In the genomic region with DNA sequence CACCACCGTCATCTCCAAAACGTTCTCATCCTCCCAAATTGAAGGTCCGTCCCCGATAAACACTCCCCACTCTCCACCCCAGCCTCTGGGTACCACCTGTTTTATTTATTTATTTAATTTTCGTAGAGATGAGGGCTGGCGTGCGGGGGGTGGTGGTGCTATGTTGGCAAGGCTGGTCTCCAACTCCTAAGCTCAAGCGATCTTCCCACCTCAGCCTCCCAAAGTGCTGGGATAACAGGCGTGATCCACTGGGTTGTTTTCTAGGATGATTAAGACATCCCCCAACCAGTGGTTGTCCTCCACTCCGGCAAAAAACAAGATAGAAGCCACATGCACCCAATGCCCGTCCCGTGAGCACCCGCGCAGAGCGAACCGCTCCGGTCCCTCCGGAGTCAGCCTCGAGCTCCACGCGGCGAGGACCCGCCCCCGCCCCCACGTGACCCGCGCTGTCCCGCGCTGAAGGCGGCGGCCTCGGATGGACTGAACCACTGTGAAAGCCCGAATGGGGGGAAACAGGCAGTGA, we compare ENCODE assay signal across 7 cellular contexts. TPM values are rescaled to one million over a fixed set of nuclear protein-coding genes. Genes with fewer than 3 reads are reported as not detected.
DNase-seq lines count a peak whose midpoint lies in the region; ATAC-seq, FAIRE-seq and TF ChIP-seq lines count a peak whose summit lies in the region.

No MANE protein-coding gene starts in this region.

- peak overlapping the region; percentile 96 for H3K27ac ChIP-seq in H9 (ENCODE audit: insufficient read length, low read depth, low read length)
- peak overlapping the region; percentile 100 for H3K27ac ChIP-seq in skeletal muscle tissue (ENCODE audit: low read depth, low read length)

- peak overlapping the region; percentile 99 for H2BK5ac ChIP-seq in H9 (ENCODE audit: insufficient read length, low read length)

- no peaks in the 10 kb centered on the region for H3K27me3 Mint-ChIP-seq in H9 (ENCODE audit: low read depth)
- H3K27me3 Mint-ChIP-seq in T-helper 17 cell, result no peaks in the 10 kb centered on the region

- peak overlapping the region; percentile 98 for H4K5ac ChIP-seq in H9 (ENCODE audit: insufficient read length, low read depth, low read length)

- H3K23ac ChIP-seq in H9 (ENCODE audit: insufficient read length, low read depth, low read length), result no peak overlapping the region

- H3K27ac Mint-ChIP-seq in H9, result peak overlapping the region; percentile 100
- peak overlapping the region; percentile 100 for H3K27ac Mint-ChIP-seq in T-helper 17 cell

- H3K9ac ChIP-seq in H9 (ENCODE audit: extremely low read depth, insufficient read length, low read length), result peak overlapping the region; percentile 98
- peak overlapping the region; percentile 98 for H3K9ac ChIP-seq in iPS-15b (ENCODE audit: low read depth, low read length)
- H3K9ac ChIP-seq in skeletal muscle tissue (ENCODE audit: low read depth in 1 of 3, low read length in 3 of 3), result peak overlapping the region; percentile 99 to 100 (median 100)

- H2AK5ac ChIP-seq in H9 (ENCODE audit: insufficient read length, low read length), result no peak overlapping the region

- H3K36me3 Mint-ChIP-seq in H9 (ENCODE audit: insufficient read depth in 1 of 3, low read depth in 3 of 3), result peaks cover 18 to 49% (median 29%) of the 10 kb centered on the region in 3 experiments
- H3K36me3 Mint-ChIP-seq in T-helper 17 cell (ENCODE audit: low read depth), result peaks cover 2% of the 10 kb centered on the region

- WGBS in H9 (ENCODE audit: extremely low coverage, insufficient read length, low lambda C conversion rate), result no CpG with 5 or more reads among the region's 33 CpGs

- no peak overlapping the region for H2BK12ac ChIP-seq in H9 (ENCODE audit: insufficient read length, low read depth, low read length)

- TF ChIP-seq CTCF in H9 (conservative IDR thresholded peaks at IDR 0.05), result no peak

- no peak overlapping the region for H4K8ac ChIP-seq in H9 (replicated peaks; ENCODE audit: insufficient read length, low read depth, low read length)

- H2BK20ac ChIP-seq in H9 (ENCODE audit: low read depth, low read length, poor library complexity, severe bottlenecking), result no peak overlapping the region

- H3K14ac ChIP-seq in H9 (ENCODE audit: insufficient read depth, low read length), result peak overlapping the region; percentile 99

- H3K9me3 ChIP-seq in H9 (ENCODE audit: control insufficient read depth, low read depth, low read length) (no peaks in the 10 kb centered on the region), MG63 (no peaks in the 10 kb centered on the region), T-helper 17 cell (ENCODE audit: control insufficient read depth, low read length, poor library complexity, severe bottlenecking) (no peaks in the 10 kb centered on the region), iPS-15b (ENCODE audit: control insufficient read depth, insufficient read depth, low read length) (no peaks in the 10 kb centered on the region), skeletal muscle tissue (ENCODE audit: control insufficient read depth in 3 of 3, low read length in 3 of 3) (no peaks in the 10 kb centered on the region)

- peak; percentile 73 for ATAC-seq in T-helper 17 cell

- peaks cover 46% of the 10 kb centered on the region for H3K36me3 ChIP-seq in MG63
- peaks cover 14% of the 10 kb centered on the region for H3K36me3 ChIP-seq in iPS-15b (ENCODE audit: control insufficient read depth, insufficient read depth, low read length)
- peaks cover 3% of the 10 kb centered on the region in 3 donors for H3K36me3 ChIP-seq in skeletal muscle tissue (ENCODE audit: control insufficient read depth in 3 of 3, insufficient read depth in 3 of 3, low read length in 3 of 3)

- H2BK15ac ChIP-seq in H9 (ENCODE audit: low read depth, low read length), result no peak overlapping the region

- peaks cover 3% of the 10 kb centered on the region for H3K23me2 ChIP-seq in H9 (ENCODE audit: insufficient read length, low read depth, low read length, poor library complexity, severe bottlenecking)

- H3K56ac ChIP-seq in H9 (ENCODE audit: insufficient read length, low read depth, low read length), result peak overlapping the region; percentile 99

- no peaks in the 10 kb centered on the region for H3K27me3 ChIP-seq in H9 (ENCODE audit: insufficient read depth, low read length)
- no peaks in the 10 kb centered on the region for H3K27me3 ChIP-seq in MG63
- no peaks in the 10 kb centered on the region for H3K27me3 ChIP-seq in iPS-15b (ENCODE audit: control insufficient read depth, insufficient read depth, low read length)
- H3K27me3 ChIP-seq in skeletal muscle tissue (ENCODE audit: control insufficient read depth in 3 of 3, insufficient read depth in 3 of 3, low read length in 3 of 3), result no peaks in the 10 kb centered on the region

- H3K4me1 ChIP-seq in H9 (ENCODE audit: insufficient read depth, low read length) (no peaks in the 10 kb centered on the region), iPS-15b (ENCODE audit: control insufficient read depth, insufficient read depth, low read length) (peaks cover 2% of the 10 kb centered on the region), skeletal muscle tissue (ENCODE audit: control insufficient read depth in 3 of 3, insufficient read depth in 3 of 3, low read length in 3 of 3) (peaks cover 26 to 33% (median 28%) of the 10 kb centered on the region in 3 donors)

- peak overlapping the region; percentile 61 for H3K4me2 ChIP-seq in H9 (ENCODE audit: insufficient read depth, insufficient read length, low read length)

- peak; percentile 88 for DNase-seq in GM12891 (ENCODE audit: insufficient read length, low spot score)
- peak; percentile 88 for DNase-seq in H9
- DNase-seq in MG63, result peak; percentile 88
- DNase-seq in T-helper 17 cell, result peak; percentile 76 to 87 (median 86)
- peak; percentile 96 for DNase-seq in astrocyte of the hippocampus (ENCODE audit: low read depth, low spot score)

- no peaks in the 10 kb centered on the region for H4K20me1 ChIP-seq in H9 (ENCODE audit: control insufficient read depth, insufficient read depth, insufficient read length)

- H3K9me3 Mint-ChIP-seq in H9, result no peaks in the 10 kb centered on the region; a peak in 1 of 5 replicates

- peak overlapping the region; percentile 93 for H3K4me3 ChIP-seq in MG63
- H3K4me3 ChIP-seq in iPS-15b (ENCODE audit: low read depth, low read length), result peak overlapping the region; percentile 83
- peak overlapping the region; percentile 89 to 93 (median 91) for H3K4me3 ChIP-seq in skeletal muscle tissue (ENCODE audit: low read length in 3 of 3)

- TF ChIP-seq POLR2A in GM12891 (IDR thresholded peaks at IDR 0.05; ENCODE audit: low read depth, low read length), result peak; percentile 86

- peak; percentile 75 for FAIRE-seq in GM12891 (lab: Jason Lieb, UNC)

- no peaks in the 10 kb centered on the region for H3K79me1 ChIP-seq in H9 (ENCODE audit: insufficient read depth, low read depth, low read length, poor library complexity, severe bottlenecking)

- H3K18ac ChIP-seq in H9 (ENCODE audit: insufficient read length, low read depth, low read length), result peak overlapping the region; percentile 99

- H3K4ac ChIP-seq in H9 (ENCODE audit: low read depth, low read length), result peak overlapping the region; percentile 76; the same call in 1 of the 2 replicates

- H2AFZ ChIP-seq in H9 (ENCODE audit: low read length), result peak overlapping the region; percentile 98

- peak overlapping the region; percentile 100 for H2BK120ac ChIP-seq in H9 (ENCODE audit: low read depth, low read length, poor library complexity, severe bottlenecking)

- H3T11ph ChIP-seq in H9 (ENCODE audit: low read length), result peak overlapping the region; percentile 100

- H3K4me3 Mint-ChIP-seq in H9 (peak overlapping the region; percentile 86 to 93), T-helper 17 cell (peak overlapping the region; percentile 95)

- peak overlapping the region; percentile 77 for H4K91ac ChIP-seq in H9 (ENCODE audit: insufficient read length, low read depth, low read length)

- peaks cover 8 to 14% of the 10 kb centered on the region in 2 experiments for H3K4me1 Mint-ChIP-seq in H9
- H3K4me1 Mint-ChIP-seq in T-helper 17 cell, result peaks cover 15% of the 10 kb centered on the region

- H3K79me2 ChIP-seq in H9 (ENCODE audit: insufficient read depth, low read length), result peaks cover 36% of the 10 kb centered on the region

TF ChIP-seq in GM12891, 5 proteins besides CTCF, POLR2A, EP300 and RAD21:
- TF ChIP-seq TAF1 (IDR thresholded peaks at IDR 0.05; ENCODE audit: low read depth, low read length), result peak; percentile 49; the same call in 1 of the 2 replicates
- peak; percentile 59; the same call in 1 of the 2 replicates for TF ChIP-seq POU2F2 (IDR thresholded peaks at IDR 0.05; ENCODE audit: low read depth, low read length)
- TF ChIP-seq SPI1 (IDR thresholded peaks at IDR 0.05; ENCODE audit: low read depth, low read length), result no peak
- no peak for TF ChIP-seq PAX5 (IDR thresholded peaks at IDR 0.05; ENCODE audit: insufficient read depth, low read length, severe bottlenecking)
- TF ChIP-seq POLR2AphosphoS5 (IDR thresholded peaks at IDR 0.05; ENCODE audit: low read depth, low read length), result peak; percentile 87

RNA-seq across cellular contexts. Expression of a gene that starts 0.9 kb away (rescaled TPM):
- polyA plus RNA-seq in GM12891 (2012; ENCODE audit: low read depth, missing spikeins), result 131 TPM
- total RNA-seq in H9 (2021) (337 and 343 TPM in 2 replicates), T-helper 17 cell (100 to 1,000 TPM; 139 to 176 TPM), skeletal muscle tissue (120 TPM)
- 270 and 299 TPM in 2 replicates for total RNA-seq in MG63 (2014; rRNA removed; shearing (Covaris generic); ENCODE audit: low replicate concordance)

RNA-seq across cellular contexts. Expression of a gene that starts 39.5 kb away (rescaled TPM):
- 89.1 TPM for polyA plus RNA-seq in GM12891 (2012; ENCODE audit: low read depth, missing spikeins)
- 40.6 and 45.6 TPM in 2 replicates for total RNA-seq in H9 (2021)
- total RNA-seq in MG63 (2014; rRNA removed; shearing (Covaris generic); ENCODE audit: low replicate concordance), result 14.3 and 26.8 TPM in 2 replicates
- total RNA-seq in T-helper 17 cell, result 1 to 10 TPM; 8.6 to 9.3 TPM
- 12.5 TPM for total RNA-seq in skeletal muscle tissue

RNA-seq across cellular contexts. Expression of a gene that starts 49.7 kb away (rescaled TPM):
- polyA plus RNA-seq in GM12891 (2012; ENCODE audit: low read depth, missing spikeins), result 6.4 TPM
- 18.4 and 19.3 TPM in 2 replicates for total RNA-seq in H9 (2021)
- total RNA-seq in MG63 (2014; rRNA removed; shearing (Covaris generic); ENCODE audit: low replicate concordance), result 6.2 and 25.5 TPM in 2 replicates
- total RNA-seq in T-helper 17 cell, result 10 to 100 TPM; 18.7 to 19.5 TPM
- total RNA-seq in skeletal muscle tissue, result 1.0 TPM

Comparison
In these comparisons a context has a peak if more than half of its experiments do, and no peak if none do; other contexts are left out.
1. Peak in every context shown above with its lines: DNase-seq, ATAC-seq, H3K4me3 ChIP-seq and H3K27ac ChIP-seq.